In the genomic region with DNA sequence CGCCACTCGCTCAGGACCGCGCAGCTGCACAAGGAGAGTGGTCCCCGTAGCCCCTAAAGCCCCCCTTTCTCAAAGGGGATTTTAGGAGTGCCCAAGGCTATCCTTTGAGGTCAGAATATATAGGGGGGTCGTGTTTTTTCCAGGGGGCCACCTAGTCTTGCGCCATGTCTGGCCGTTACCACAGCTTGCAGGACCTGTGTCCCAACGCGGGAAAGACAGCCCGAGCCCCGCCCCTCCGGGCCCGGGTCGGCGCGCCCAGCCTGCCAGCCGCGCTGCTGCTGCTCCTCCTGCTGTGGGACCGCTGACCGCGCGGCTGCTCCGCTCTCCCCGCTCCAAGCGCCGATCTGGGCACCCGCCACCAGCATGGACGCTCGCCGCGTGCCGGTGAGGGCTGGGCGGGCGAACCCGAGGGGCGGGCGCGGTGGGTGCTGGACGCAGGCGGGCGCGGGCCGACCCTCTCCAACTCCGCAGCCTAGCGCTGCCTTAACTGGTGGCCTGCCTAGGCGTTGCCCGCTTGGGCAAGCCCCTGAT, we compare ENCODE assay signal across 1 cellular context.
TF ChIP-seq lines count a peak whose summit lies in the region.

CDCA7 (plus strand) TSS at position 272 of the 531 bp plus-strand sequence; CDS start at position 364, 92 bp downstream.

TF ChIP-seq in GM23338, 12 proteins besides CTCF, POLR2A, EP300 and RAD21 (continued from another document):
- TF ChIP-seq ZNF462 (CRISPR knock-in tag; IDR thresholded peaks at IDR 0.05) (no peak), EZH2phosphoT487 (IDR thresholded peaks at IDR 0.05; ENCODE audit: unreplicated experiment) (no peak)
TF ChIP-seq in GM23338: peak in this region for 3.
